In the genomic region with DNA sequence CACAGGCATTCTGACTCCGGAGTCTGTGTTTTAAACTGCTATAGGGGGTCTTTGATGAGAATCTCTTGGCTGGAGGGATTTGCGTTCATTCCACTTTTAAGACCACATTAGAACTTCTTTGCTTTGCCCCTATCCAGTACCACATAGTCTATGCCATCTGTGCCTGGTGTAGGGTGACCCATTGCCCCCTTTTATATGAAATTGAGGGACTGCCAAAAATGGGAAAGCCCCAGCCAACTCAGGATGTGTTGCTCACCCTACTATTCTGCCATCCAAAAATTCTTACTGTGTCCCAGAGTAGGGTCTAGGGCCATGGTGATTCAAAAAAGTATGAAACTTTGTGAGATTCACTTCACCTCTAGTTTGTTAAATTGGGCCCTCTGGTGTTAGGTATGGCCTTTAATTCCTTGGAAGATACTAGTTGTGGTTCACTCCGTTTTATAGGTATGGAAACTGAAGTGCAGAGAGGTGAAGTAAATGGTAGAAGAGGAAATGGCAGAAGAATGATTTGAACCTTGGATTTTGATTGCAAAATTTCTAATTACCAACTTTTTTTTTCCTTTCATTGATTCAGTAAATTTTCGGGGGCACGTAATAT, we compare ENCODE assay signal across 8 cellular contexts. TPM values are rescaled to one million over a fixed set of nuclear protein-coding genes. Genes with fewer than 3 reads are reported as not detected.
DNase-seq lines count a peak whose midpoint lies in the region; ATAC-seq, FAIRE-seq and TF ChIP-seq lines count a peak whose summit lies in the region.

No MANE protein-coding gene starts in this region.

- H3K4me2 ChIP-seq in K562 (ENCODE audit: insufficient read depth, low read length), result peak overlapping the region; percentile 99

- peaks cover 0 to 17% of the 10 kb centered on the region in 2 donors for H3K4me1 ChIP-seq in right atrium auricular region
- H3K4me1 ChIP-seq in K562 (replicated peaks in 1 of 2; ENCODE audit: control insufficient read depth in 2 of 2, insufficient read depth in 2 of 2, low read length in 2 of 2), result peaks cover 6 to 11% of the 10 kb centered on the region in 2 experiments; a peak in 3 of 5 replicates
- peaks cover 7% of the 10 kb centered on the region for H3K4me1 ChIP-seq in mesodermal cell (ENCODE audit: control insufficient read depth, insufficient read depth, low read length, poor library complexity, severe bottlenecking)

- no peaks in the 10 kb centered on the region for H3K9me1 ChIP-seq in K562 (ENCODE audit: control insufficient read depth, insufficient read depth, low read length)

- H3K9ac ChIP-seq in K562 (ENCODE audit: insufficient read depth in 1 of 2, low read depth in 2 of 2, low read length in 2 of 2), result peak overlapping the region; percentile 48 to 100; a peak in 3 of 4 replicates

- no peak overlapping the region for H2AFZ ChIP-seq in K562 (ENCODE audit: low read depth, low read length)

- TF ChIP-seq CTCF in right atrium auricular region (IDR thresholded peaks at IDR 0.05), result no peak
- no peak for TF ChIP-seq CTCF in K562 (IDR thresholded peaks at IDR 0.05 in 2 of 3, conservative IDR thresholded peaks at IDR 0.05 in 1 of 3; ENCODE audit: insufficient read depth in 2 of 3, low read depth in 1 of 3, low read length in 3 of 3)

- intact Hi-C loops in cardiac septum (cut with DNase I) (no loop called here), K562 (cut with micrococcal nuclease) (no loop called here)

- peaks cover 47% of the 10 kb centered on the region for H3K79me2 ChIP-seq in K562 (ENCODE audit: control insufficient read depth, insufficient read depth, low read length)

- TF ChIP-seq POLR2A in K562 (conservative IDR thresholded peaks at IDR 0.05), result no peak

- no peak for TF ChIP-seq EP300 in K562 (IDR thresholded peaks at IDR 0.05; ENCODE audit: low read length)

- no peak for TF ChIP-seq RAD21 in K562 (CRISPR knock-in tag; conservative IDR thresholded peaks at IDR 0.05 in 1 of 2, IDR thresholded peaks at IDR 0.05 in 1 of 2)

- DNase-seq in right atrium auricular region (ENCODE audit: low spot score) (no peak), cardiac septum (ENCODE audit: low spot score) (no peak), K562 (ENCODE audit: extremely low read depth in 1 of 4, low spot score in 3 of 4) (no peak), glomerular visceral epithelial cell (ENCODE audit: extremely low spot score) (no peak), putamen (ENCODE audit: low spot score) (no peak), NCI-H2196 (lab: John Stamatoyannopoulos, UW; ENCODE audit: unreplicated experiment) (no peak)

- H3K4me3 ChIP-seq in right atrium auricular region (peak overlapping the region; percentile 93 to 95), K562 (peak overlapping the region; percentile 98), mesodermal cell (ENCODE audit: extremely low read depth, insufficient read depth, low read length, poor library complexity, severe bottlenecking) (peak overlapping the region; percentile 95)

- POLR2A ChIA-PET in K562 (lab: Yijun Ruan, JAX), result interaction anchor here (1.3 kb wide), 1 partner anchor 21 kb away, joined by 4 read pairs; no protein-coding TSS in a partner anchor

- H3K27me3 ChIP-seq in right atrium auricular region (no peaks in the 10 kb centered on the region), K562 (ENCODE audit: control insufficient read depth in 2 of 2, insufficient read depth in 2 of 2, low read length in 2 of 2) (no peaks in the 10 kb centered on the region)

- 46% methylated on average over 5 of the region's 5 CpGs for WGBS in K562 (ENCODE audit: insufficient coverage, low coverage, missing lambda C conversion rate)
- WGBS in mesodermal cell (ENCODE audit: insufficient coverage in 2 of 2), 2 experiments, result 75% methylated on average over 3 of the region's 5 CpGs; no CpG with 5 or more reads in 1 of the 2 experiments

- CTCF ChIA-PET in K562 (lab: Yijun Ruan, JAX; ENCODE audit: low intra/inter-chr PET ratio), result interaction anchor here (1.4 kb wide), 1 partner anchor 113 kb away, joined by 4 read pairs; no protein-coding TSS in a partner anchor

- in situ Hi-C loops in K562 (cut with MboI), result loop anchor here (25.0 kb wide), 1 partner anchor 647 kb away; no protein-coding TSS in a partner anchor

- H3K9me3 ChIP-seq in right atrium auricular region, result no peaks in the 10 kb centered on the region
- H3K9me3 ChIP-seq in K562 (replicated peaks; ENCODE audit: control insufficient read depth, insufficient read depth, low read depth, low read length), result no peaks in the 10 kb centered on the region
- H3K9me3 ChIP-seq in mesodermal cell (ENCODE audit: control insufficient read depth, low read length), result peaks cover 3% of the 10 kb centered on the region

- FAIRE-seq in K562 (lab: Jason Lieb, UNC), result no peak

- H3K36me3 ChIP-seq in right atrium auricular region, result no peaks in the 10 kb centered on the region
- peaks cover 14% of the 10 kb centered on the region for H3K36me3 ChIP-seq in K562 (ENCODE audit: control insufficient read depth, insufficient read depth, low read length)
- H3K36me3 ChIP-seq in mesodermal cell (ENCODE audit: control insufficient read depth, insufficient read depth, low read length), result peaks cover 25% of the 10 kb centered on the region

- H3K27ac ChIP-seq in right atrium auricular region, result no peak overlapping the region
- peak overlapping the region; percentile 100; the same call in 2 of the 3 replicates for H3K27ac ChIP-seq in K562 (ENCODE audit: extremely low read depth, low read depth, low read length)
- H3K27ac ChIP-seq in mesodermal cell (ENCODE audit: low read depth, low read length, severe bottlenecking), result peak overlapping the region; percentile 100

- no peaks in the 10 kb centered on the region for H4K20me1 ChIP-seq in K562 (replicated peaks; ENCODE audit: control insufficient read depth, insufficient read depth, low read length)

- no peak for ATAC-seq in K562
- no peak for ATAC-seq in HG03378 (IDR thresholded peaks at IDR 0.05; ENCODE audit: unreplicated experiment)

- BruUV-seq in K562 (replicated peaks; lab: Mats Ljungman, UMichigan), result TSS peak; percentile 40

TF ChIP-seq in K562, 482 proteins besides CTCF, POLR2A, EP300 and RAD21 (continues in another document):
- TF ChIP-seq TBP (optimal IDR thresholded peaks at IDR 0.05; ENCODE audit: low read depth, low read length) (no peak), ZKSCAN3 (CRISPR knock-in tag; IDR thresholded peaks at IDR 0.05) (no peak), KLF10 (CRISPR knock-in tag; IDR thresholded peaks at IDR 0.05) (no peak)

RNA-seq across cellular contexts. Expression of a gene that starts 1.4 kb away (rescaled TPM):
- total RNA-seq in right atrium auricular region (100 to 1,000 TPM in 1 of 2 donors, 10 to 100 TPM in 1; 48.2 to 101 TPM), cardiac septum (28.1 TPM), K562 (2014; rRNA removed) (58.8 and 103 TPM in 2 replicates), K562 (2014; rRNA removed; fragmentation: Illumina TruSeq; extraction: Trizol) (143 and 183 TPM in 2 replicates), K562 (2015; rRNA removed; fragmentation: Illumina TruSeq; extraction: Trizol) (107 and 122 TPM in 2 replicates), K562 (2021) (53.1 and 60.1 TPM in 2 replicates)
- total RNA-seq in K562 (2011; cell fraction: chromatin; rRNA removed; ENCODE audit: low replicate concordance), result 2.6 and 8.7 TPM in 2 replicates
- 5.1 and 7.0 TPM in 2 replicates for total RNA-seq in K562 (2011; cell fraction: nucleolus; rRNA removed)
- total RNA-seq in K562 (2011; cell fraction: nucleoplasm; rRNA removed), result 9.4 and 11.9 TPM in 2 replicates
- polyA plus RNA-seq in K562 (2011; rRNA removed) (40.0 and 82.4 TPM in 2 replicates), K562 (2014; fragmentation: Illumina TruSeq; extraction: Trizol) (151 and 174 TPM in 2 replicates), K562 (2014; fragmentation: Nextera tagmentation; extraction: Ambion mirVana) (100 to 1,000 TPM; 112 to 144 TPM), K562 (2014; rRNA removed) (142 and 214 TPM in 2 replicates)
- 5.2 and 13.6 TPM in 2 replicates for polyA plus RNA-seq in K562 (2011; cell fraction: cytosol; rRNA removed)
- 4.4 and 7.0 TPM in 2 replicates for polyA plus RNA-seq in K562 (2011; cell fraction: nucleus; rRNA removed)
- polyA plus RNA-seq in K562 (2012), result 66.9 and 88.4 TPM in 2 replicates
- 25.9 and 29.3 TPM in 2 replicates for polyA minus RNA-seq in K562 (2011; rRNA and poly(A)+ RNA removed)
- 7.1 and 11.0 TPM in 2 replicates for polyA minus RNA-seq in K562 (2011; cell fraction: cytosol; rRNA and poly(A)+ RNA removed)
- 3.9 and 6.0 TPM in 2 replicates for polyA minus RNA-seq in K562 (2011; cell fraction: nucleus; rRNA and poly(A)+ RNA removed)
- 117 TPM for polyA plus RNA-seq in mesodermal cell (2013, experiment 1 of 2)
- polyA plus RNA-seq in mesodermal cell (2013, experiment 2 of 2), result 176 TPM

RNA-seq across cellular contexts. Expression of a gene that starts 35.5 kb away (rescaled TPM):
- total RNA-seq in right atrium auricular region (under 1 TPM in 1 of 2 donors, not detected in 1; 0.24 TPM), cardiac septum (not detected), K562 (2014; rRNA removed) (not detected in 2 replicates), K562 (2014; rRNA removed; fragmentation: Illumina TruSeq; extraction: Trizol) (not detected in 2 replicates), K562 (2015; rRNA removed; fragmentation: Illumina TruSeq; extraction: Trizol) (not detected in 2 replicates), K562 (2021) (not detected in 2 replicates)
- total RNA-seq in K562 (2011; cell fraction: chromatin; rRNA removed; ENCODE audit: low replicate concordance), result not detected in 2 replicates
- total RNA-seq in K562 (2011; cell fraction: nucleolus; rRNA removed), result not detected in 2 replicates
- not detected in 2 replicates for total RNA-seq in K562 (2011; cell fraction: nucleoplasm; rRNA removed)
- polyA plus RNA-seq in K562 (2011; rRNA removed) (0.04 TPM in 1 of 2 replicates, not detected in the other), K562 (2014; fragmentation: Illumina TruSeq; extraction: Trizol) (not detected in 2 replicates), K562 (2014; fragmentation: Nextera tagmentation; extraction: Ambion mirVana) (not detected), K562 (2014; rRNA removed) (not detected in 2 replicates)
- not detected in 2 replicates for polyA plus RNA-seq in K562 (2011; cell fraction: cytosol; rRNA removed)
- not detected in 2 replicates for polyA plus RNA-seq in K562 (2011; cell fraction: nucleus; rRNA removed)
- polyA plus RNA-seq in K562 (2012), result not detected in 2 replicates
- not detected in 2 replicates for polyA minus RNA-seq in K562 (2011; rRNA and poly(A)+ RNA removed)
- not detected in 2 replicates for polyA minus RNA-seq in K562 (2011; cell fraction: cytosol; rRNA and poly(A)+ RNA removed)
- polyA minus RNA-seq in K562 (2011; cell fraction: nucleus; rRNA and poly(A)+ RNA removed), result not detected in 2 replicates
- 0.70 TPM for polyA plus RNA-seq in mesodermal cell (2013, experiment 1 of 2)
- polyA plus RNA-seq in mesodermal cell (2013, experiment 2 of 2), result 0.35 TPM

Comparison
In these comparisons a context has a peak if more than half of its experiments do, and no peak if none do; other contexts are left out.
1. H3K27ac ChIP-seq: peak in K562 (single experiment) and mesodermal cell (single experiment); none in right atrium auricular region (0 of 2).
2. Peak in every context shown above with its lines, with median percentiles within 50 percentile points of each other: H3K4me3 ChIP-seq.